In genomic region chr20:43456809-43457639, GRCh38 we compare ENCODE assay signal across 8 cellular contexts. TPM values are rescaled to one million over a fixed set of nuclear protein-coding genes. Genes with fewer than 3 reads are reported as not detected.
DNase-seq lines count a peak whose midpoint lies in the region; ATAC-seq, FAIRE-seq and TF ChIP-seq lines count a peak whose summit lies in the region.

No MANE protein-coding gene starts in this region.

- TF ChIP-seq POLR2A in spleen (IDR thresholded peaks at IDR 0.05): no peak

- no peaks in the 10 kb centered on the region for H3K27me3 ChIP-seq in spleen (replicated peaks in 1 of 7)

- intact Hi-C loops in spleen (cut with DNase I; ENCODE audit: low total_unique reads): loop anchor here (10.0 kb wide), 1 partner anchor 628 kb away; no protein-coding TSS in a partner anchor

- CTCF ChIA-PET in AG04449 (lab: Yijun Ruan, JAX): interaction anchor here (0.8 to 1.1 kb wide), 2 partner anchors 9 to 635 kb away, joined by 3 to 5 read pairs; no protein-coding TSS in a partner anchor

- DNase-seq in AG04449 (ENCODE audit: low read depth, low spot score) (peak; percentile 62), NCI-H226 (peak; percentile 69), cerebellar cortex (ENCODE audit: low spot score) (peak; percentile 96), spleen (peak; percentile 95)
- peak; percentile 64 to 78 (median 70) for DNase-seq in activated CD4-positive, CD25-positive, alpha-beta regulatory T cell (lab: John Stamatoyannopoulos, UW)

- peak overlapping the region; percentile 99 to 100 (median 100) for H3K27ac ChIP-seq in spleen

- H3K4me1 ChIP-seq in spleen: peaks cover 14 to 47% (median 29%) of the 10 kb centered on the region in 6 donors

- 1 to 3% (median 2%) methylated on average over 52 to 53 of the region's 53 CpGs for WGBS in spleen, 5 donors

- H3K36me3 ChIP-seq in spleen: peaks cover 3 to 32% (median 28%) of the 10 kb centered on the region in 6 donors

- FAIRE-seq in islet of Langerhans (lab: Jason Lieb, UNC): peak; percentile 90

- H3K9me3 ChIP-seq in spleen: no peaks in the 10 kb centered on the region

- H3K4me3 ChIP-seq in AG04449 (ENCODE audit: low read depth, low read length): peak overlapping the region; percentile 92
- H3K4me3 ChIP-seq in spleen: peak overlapping the region; percentile 64 to 91 (median 86)

- POLR2A ChIA-PET in AG04449 (lab: Yijun Ruan, JAX): interaction anchor here (0.5 to 1.8 kb wide), 15 partner anchors 8 to 1764 kb away, joined by 3 to 9 read pairs (median 3); partner anchors contain the start of genes IFT52 and L3MBTL1

- ATAC-seq in GM18907 (IDR thresholded peaks at IDR 0.05; ENCODE audit: unreplicated experiment): peak; percentile 87
- ATAC-seq in HG03175 (IDR thresholded peaks at IDR 0.05; ENCODE audit: unreplicated experiment): peak; percentile 84

- TF ChIP-seq CTCF in AG04449 (IDR thresholded peaks at IDR 0.05; ENCODE audit: insufficient read depth, low read length, missing control alignments) (no peak), spleen (IDR thresholded peaks at IDR 0.05 in 8 of 11, conservative IDR thresholded peaks at IDR 0.05 in 3 of 11) (no peak)

RNA-seq across cellular contexts. Expression of gene SRSF6, which starts 0.7 kb away (rescaled TPM):
- total RNA-seq in spleen: 100 to 1,000 TPM in 4 of 7 donors, 10 to 100 TPM in 3; 68.7 to 161 (median 123) TPM
- 100 to 1,000 TPM in 1 of 3 donors, 10 to 100 TPM in 2; 82.2 to 113 (median 83.7) TPM for polyA plus RNA-seq in spleen

RNA-seq across cellular contexts. Expression of gene L3MBTL1, which starts 50.5 kb away (rescaled TPM):
- total RNA-seq in spleen: 10 to 100 TPM; 12.1 to 19.1 (median 15.2) TPM
- polyA plus RNA-seq in spleen: 1 to 10 TPM; 3.1 to 6.8 (median 5.5) TPM

Comparison
In these comparisons a context has a peak if more than half of its experiments do, and no peak if none do; other contexts are left out.
1. Peak in every context shown above with its lines: DNase-seq, ATAC-seq, H3K4me3 ChIP-seq and H3K27ac ChIP-seq.